In genomic region chr16:88662843-88663606, GRCh38 we compare ENCODE assay signal across 8 cellular contexts. TPM values are rescaled to one million over a fixed set of nuclear protein-coding genes. Genes with fewer than 3 reads are reported as not detected.
DNase-seq lines count a peak whose midpoint lies in the region; ATAC-seq, FAIRE-seq and TF ChIP-seq lines count a peak whose summit lies in the region.

A gene with protein sequence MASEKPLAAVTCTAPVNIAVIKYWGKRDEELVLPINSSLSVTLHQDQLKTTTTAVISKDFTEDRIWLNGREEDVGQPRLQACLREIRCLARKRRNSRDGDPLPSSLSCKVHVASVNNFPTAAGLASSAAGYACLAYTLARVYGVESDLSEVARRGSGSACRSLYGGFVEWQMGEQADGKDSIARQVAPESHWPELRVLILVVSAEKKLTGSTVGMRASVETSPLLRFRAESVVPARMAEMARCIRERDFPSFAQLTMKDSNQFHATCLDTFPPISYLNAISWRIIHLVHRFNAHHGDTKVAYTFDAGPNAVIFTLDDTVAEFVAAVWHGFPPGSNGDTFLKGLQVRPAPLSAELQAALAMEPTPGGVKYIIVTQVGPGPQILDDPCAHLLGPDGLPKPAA (minus strand): TSS chr16:88663091. CDS start chr16:88663080, 11 bp downstream.

- POLR2A ChIA-PET in OCI-LY7 (lab: Charles Lee) (interaction anchor here (0.7 to 1.0 kb wide), 2 partner anchors 10 to 1175 kb away, joined by 3 to 9 read pairs; no protein-coding TSS in a partner anchor), endothelial cell of umbilical vein (lab: Charles Lee) (interaction anchor here (0.5 to 1.8 kb wide), 3 partner anchors 12 to 437 kb away, joined by 3 to 4 read pairs (median 3); no protein-coding TSS in a partner anchor)

- BruUV-seq in OCI-LY7 (replicated peaks; lab: Mats Ljungman, UMichigan) (no TSS peak), endothelial cell of umbilical vein (replicated peaks; lab: Mats Ljungman, UMichigan) (no TSS peak)

- H3K4me2 ChIP-seq in OCI-LY7 (ENCODE audit: low read length) (peak within 1 kb of the TSS; percentile 83), endothelial cell of umbilical vein (ENCODE audit: insufficient read depth, low read length) (peak within 1 kb of the TSS; percentile 79)

- H3K4me3 ChIP-seq in HUES64 (ENCODE audit: low read length), result peak within 1 kb of the TSS; percentile 72
- H3K4me3 ChIP-seq in OCI-LY7 (ENCODE audit: low read depth, low read length, poor library complexity, severe bottlenecking), result peak within 1 kb of the TSS; percentile 86
- H3K4me3 ChIP-seq in endothelial cell of umbilical vein (replicated peaks in 1 of 3; ENCODE audit: insufficient read depth in 1 of 3, low read depth in 1 of 3, low read length in 3 of 3), result peak within 1 kb of the TSS; percentile 77 to 81 (median 78)

- TF ChIP-seq POLR2A in endothelial cell of umbilical vein (IDR thresholded peaks at IDR 0.05; ENCODE audit: low read depth, low read length), result peak; percentile 93

- FAIRE-seq in D721Med (lab: Jason Lieb, UNC) (no peak), endothelial cell of umbilical vein (lab: Jason Lieb, UNC) (peak; percentile 99)

- CTCF ChIA-PET in OCI-LY7 (lab: Charles Lee; ENCODE audit: unreplicated experiment) (interaction anchor here (0.5 to 1.4 kb wide), 2 partner anchors 22 to 105 kb away, joined by 3 read pairs; no protein-coding TSS in a partner anchor), endothelial cell of umbilical vein (lab: Charles Lee) (interaction anchor here (1.0 to 1.4 kb wide), 4 partner anchors 33 to 74 kb away, joined by 3 to 5 read pairs (median 4); no protein-coding TSS in a partner anchor)

- dilution Hi-C loops in endothelial cell of umbilical vein (cut with MboI; ENCODE audit: extremely low pct_ligation_motif_present, low sequenced_read_pairs), result no loop called here

- no peaks in the 10 kb centered on the region for H3K9me3 ChIP-seq in HUES64 (ENCODE audit: insufficient read depth, low read depth, low read length)
- no peaks in the 10 kb centered on the region for H3K9me3 ChIP-seq in OCI-LY7 (ENCODE audit: low read length)
- no peaks in the 10 kb centered on the region for H3K9me3 ChIP-seq in endothelial cell of umbilical vein (replicated peaks; ENCODE audit: control insufficient read depth, insufficient read depth, low read length)

- peak; percentile 88 for ATAC-seq in GM21447 (IDR thresholded peaks at IDR 0.05; ENCODE audit: unreplicated experiment)

- no peaks in the 10 kb centered on the region for H3K9me1 ChIP-seq in endothelial cell of umbilical vein (replicated peaks; ENCODE audit: control insufficient read depth, extremely low read depth, insufficient read depth, low read length)

- peaks cover 37% of the 10 kb centered on the region; the same call in 1 of the 2 replicates for H3K79me2 ChIP-seq in OCI-LY7 (ENCODE audit: insufficient read depth, low read depth, low read length)
- H3K79me2 ChIP-seq in endothelial cell of umbilical vein (ENCODE audit: control insufficient read depth, insufficient read depth, low read length), result peaks cover 37% of the 10 kb centered on the region

- under 1% methylated on average over 88 of the region's 88 CpGs for WGBS in HUES64

- H4K20me1 ChIP-seq in OCI-LY7 (ENCODE audit: insufficient read depth, low read length) (no peaks in the 10 kb centered on the region), endothelial cell of umbilical vein (replicated peaks; ENCODE audit: control insufficient read depth, extremely low read depth, insufficient read depth, low read length) (no peaks in the 10 kb centered on the region)

- no peaks in the 10 kb centered on the region for H3K27me3 ChIP-seq in HUES64 (ENCODE audit: insufficient read depth, low read length)
- no peaks in the 10 kb centered on the region for H3K27me3 ChIP-seq in endothelial cell of umbilical vein (ENCODE audit: control insufficient read depth in 2 of 2, insufficient read depth in 2 of 2, low read length in 2 of 2)

- DNase-seq in D721Med (ENCODE audit: insufficient read length, low spot score) (peak; percentile 83), OCI-LY7 (ENCODE audit: low spot score) (peak; percentile 99), activated T-cell treated with anti-CD3 and anti-CD28 coated beads for 1 hour (ENCODE audit: low read depth) (peak; percentile 88), endothelial cell of umbilical vein (ENCODE audit: low read depth, low spot score) (peak; percentile 99), middle frontal gyrus (ENCODE audit: extremely low spot score, low spot score) (peak; percentile 97)
- peak; percentile 92 to 94 for DNase-seq in stimulated activated CD8-positive, alpha-beta memory T cell treated with anti-CD3 and anti-CD28 coated beads, Interleukin-2, amount 100 ng/mL, for 48 hours (ENCODE audit: low read depth in 2 of 2)

- intact Hi-C loops in OCI-LY7 (cut with micrococcal nuclease; ENCODE audit: unreplicated experiment) (loop anchor here (1.0 to 10.0 kb wide), 5 partner anchors 12 to 208 kb away; partner anchors contain the start of genes CDT1, CYBA and ZFPM1), endothelial cell of umbilical vein (cut with micrococcal nuclease) (loop anchor here (2.0 kb wide), 3 partner anchors 24 to 38 kb away; partner anchors contain the start of gene SNAI3)

- TF ChIP-seq CTCF in D721Med (IDR thresholded peaks at IDR 0.05; ENCODE audit: insufficient read depth, missing control alignments), result no peak
- 0 out of 2 replicates have a peak, but pooled peaks have one; percentile 22 for TF ChIP-seq CTCF in OCI-LY7 (conservative IDR thresholded peaks at IDR 0.05; ENCODE audit: low read length)
- no peak for TF ChIP-seq CTCF in endothelial cell of umbilical vein (IDR thresholded peaks at IDR 0.05; ENCODE audit: extremely low read depth in 1 of 2, insufficient read depth in 1 of 2, low read depth in 1 of 2, low read length in 2 of 2)

- H3K9ac ChIP-seq in HUES64 (ENCODE audit: low read depth, low read length) (peak within 1 kb of the TSS; percentile 69), endothelial cell of umbilical vein (replicated peaks; ENCODE audit: extremely low read depth, insufficient read depth, low read length) (peak within 1 kb of the TSS; percentile 81)

- peaks cover 8% of the 10 kb centered on the region for H3K36me3 ChIP-seq in HUES64 (ENCODE audit: insufficient read depth, low read length)
- H3K36me3 ChIP-seq in OCI-LY7 (ENCODE audit: insufficient read depth, low read length), result peaks cover 12% of the 10 kb centered on the region; the same call in 1 of the 2 replicates
- H3K36me3 ChIP-seq in endothelial cell of umbilical vein (ENCODE audit: control insufficient read depth in 2 of 2, extremely low read depth in 1 of 2, insufficient read depth in 2 of 2, low read length in 2 of 2), result peaks cover 0 to under 1% of the 10 kb centered on the region in 2 experiments

- peak within 1 kb of the TSS; percentile 13; the same call in 1 of the 2 replicates for H2AFZ ChIP-seq in OCI-LY7 (ENCODE audit: low read length)
- peak within 1 kb of the TSS; percentile 88 for H2AFZ ChIP-seq in endothelial cell of umbilical vein (ENCODE audit: low read depth, low read length)

- H3K4me1 ChIP-seq in HUES64 (ENCODE audit: insufficient read depth, low read length) (no peaks in the 10 kb centered on the region), OCI-LY7 (ENCODE audit: insufficient read depth, low read length, poor library complexity, severe bottlenecking) (peaks cover 31% of the 10 kb centered on the region), endothelial cell of umbilical vein (ENCODE audit: control insufficient read depth, extremely low read depth, insufficient read depth, low read length) (peaks cover 20% of the 10 kb centered on the region)

- H3K9me2 ChIP-seq in OCI-LY7 (ENCODE audit: insufficient read depth, low read length), result no peaks in the 10 kb centered on the region

- H3K27ac ChIP-seq in HUES64 (ENCODE audit: low read depth, low read length) (peak within 1 kb of the TSS; percentile 77; the same call in 1 of the 2 replicates), OCI-LY7 (ENCODE audit: low read depth, low read length, poor library complexity, severe bottlenecking) (peak within 1 kb of the TSS; percentile 88), endothelial cell of umbilical vein (ENCODE audit: insufficient read depth, low read depth, low read length) (peak within 1 kb of the TSS; percentile 52)

TF ChIP-seq in endothelial cell of umbilical vein, 7 proteins besides CTCF, POLR2A, EP300 and RAD21:
- TF ChIP-seq FOS (IDR thresholded peaks at IDR 0.05; ENCODE audit: borderline replicate concordance, insufficient read depth, low read length), result no peak
- no peak for TF ChIP-seq JUN (IDR thresholded peaks at IDR 0.05; ENCODE audit: borderline replicate concordance, insufficient read depth, insufficient read length, low read depth)
- TF ChIP-seq MYC (IDR thresholded peaks at IDR 0.05; ENCODE audit: low read depth, low read length), result no peak
- TF ChIP-seq POLR2AphosphoS5 (IDR thresholded peaks at IDR 0.05; ENCODE audit: insufficient read depth, low read depth, low read length), result peak; percentile 92
- TF ChIP-seq EZH2 (IDR thresholded peaks at IDR 0.05; ENCODE audit: borderline replicate concordance, low read depth, low read length, severe bottlenecking), result no peak
TF ChIP-seq in endothelial cell of umbilical vein: peak in this region for 1.

RNA-seq across cellular contexts. Expression of the gene that starts here (rescaled TPM):
- polyA plus RNA-seq in HUES64 (2013, experiment 1 of 2), result 86.5 TPM
- polyA plus RNA-seq in HUES64 (2013, experiment 2 of 2), result 87.2 TPM
- total RNA-seq in OCI-LY7 (2014; rRNA removed; shearing (Covaris generic)), result 65.6 and 74.4 TPM in 2 replicates
- total RNA-seq in OCI-LY7 (2022) (136 and 158 TPM in 2 replicates), endothelial cell of umbilical vein (117 and 142 TPM in 2 replicates)
- 60.3 and 64.4 TPM in 2 replicates for polyA plus RNA-seq in endothelial cell of umbilical vein
- polyA plus RNA-seq in endothelial cell of umbilical vein (2011; cell fraction: cytosol; rRNA removed), result 33.2 and 45.5 TPM in 2 replicates
- polyA plus RNA-seq in endothelial cell of umbilical vein (2011; cell fraction: nucleus; rRNA removed), result 93.3 and 135 TPM in 2 replicates
- polyA plus RNA-seq in endothelial cell of umbilical vein (2012), result 35.6 and 44.3 TPM in 2 replicates
- 23.2 and 27.7 TPM in 2 replicates for polyA minus RNA-seq in endothelial cell of umbilical vein
- polyA minus RNA-seq in endothelial cell of umbilical vein (2011; cell fraction: cytosol; rRNA and poly(A)+ RNA removed), result 15.1 TPM
- polyA minus RNA-seq in endothelial cell of umbilical vein (2011; cell fraction: nucleus; rRNA and poly(A)+ RNA removed), result 17.0 and 28.2 TPM in 2 replicates

Comparison
In these comparisons a context has a peak if more than half of its experiments do, and no peak if none do; other contexts are left out.
1. Peak in every context shown above with its lines: DNase-seq, ATAC-seq, H3K4me3 ChIP-seq and H3K27ac ChIP-seq.